Comparison of ENCODE assay signal across 9 cellular contexts in genomic region chr10:69696073-69696731, GRCh38.
A peak's percentile ranks its signal among the peaks of the same experiment; 100 is the strongest.
DNase-seq lines count a peak whose midpoint lies in the region; ATAC-seq, FAIRE-seq and TF ChIP-seq lines count a peak whose summit lies in the region.
"Had no signal": no experiment of that assay in that cellular context is flagged by ENCODE, and none has a peak within 500 bp of the region (broad histone marks: within the 10 kb centered on the region; RNA-seq: fewer than 3 reads in every experiment).

No MANE protein-coding gene starts in this region.

- TF ChIP-seq CTCF in MM.1S (IDR thresholded peaks at IDR 0.05; ENCODE audit: low read length) = peak; percentile 78
- peak; percentile 84 to 88 (median 88) for TF ChIP-seq CTCF in K562 (IDR thresholded peaks at IDR 0.05 in 2 of 3, conservative IDR thresholded peaks at IDR 0.05 in 1 of 3; ENCODE audit: insufficient read depth in 2 of 3, low read depth in 1 of 3, low read length in 3 of 3)

- H3K4me1 ChIP-seq in MM.1S (ENCODE audit: low read length) (no peaks in the 10 kb centered on the region), K562 (replicated peaks in 1 of 2; ENCODE audit: control insufficient read depth in 2 of 2, insufficient read depth in 2 of 2, low read length in 2 of 2) (no peaks in the 10 kb centered on the region)

- 2% methylated on average over 9 of the region's 9 CpGs for WGBS in K562 (ENCODE audit: insufficient coverage, low coverage, missing lambda C conversion rate)

- peak; percentile 60 to 67 for TF ChIP-seq RAD21 in K562 (CRISPR knock-in tag; conservative IDR thresholded peaks at IDR 0.05 in 1 of 2, IDR thresholded peaks at IDR 0.05 in 1 of 2)

- no peaks in the 10 kb centered on the region for H3K9me3 ChIP-seq in MM.1S (replicated peaks; ENCODE audit: insufficient read depth, low read length)
- H3K9me3 ChIP-seq in K562 (replicated peaks; ENCODE audit: control insufficient read depth, insufficient read depth, low read depth, low read length) = no peaks in the 10 kb centered on the region

- DNase-seq in NCI-H748 (lab: John Stamatoyannopoulos, UW; ENCODE audit: unreplicated experiment) (peak; percentile 20), NCI-H748 treated with DMSO at 0.1 percent for 48 hours (lab: John Stamatoyannopoulos, UW) (no peak), MM.1S (peak; percentile 30), K562 (ENCODE audit: extremely low read depth in 1 of 4, low spot score in 3 of 4) (peak; percentile 65 to 86 (median 80)), left colon (no peak), GM12891 (ENCODE audit: insufficient read length, low spot score) (no peak)
- DNase-seq in activated CD8-positive, alpha-beta memory T cell treated with anti-CD3 and anti-CD28 coated beads for 24 hours = no peak
- DNase-seq: DND-41 had no signal

- H4K20me1 ChIP-seq in MM.1S (ENCODE audit: insufficient read depth, low read length) (no peaks in the 10 kb centered on the region), K562 (replicated peaks; ENCODE audit: control insufficient read depth, insufficient read depth, low read length) (no peaks in the 10 kb centered on the region)

- no peak overlapping the region for H3K27ac ChIP-seq in MM.1S (ENCODE audit: low read length)
- no peak overlapping the region for H3K27ac ChIP-seq in K562 (ENCODE audit: extremely low read depth, low read depth, low read length)

- H3K4me3 ChIP-seq in MM.1S (ENCODE audit: low read length) (no peak overlapping the region), K562 (no peak overlapping the region)

- TF ChIP-seq EP300 in K562 (IDR thresholded peaks at IDR 0.05; ENCODE audit: low read length) = no peak

- H3K9me2 ChIP-seq in MM.1S (replicated peaks; ENCODE audit: insufficient read depth, low read length) = no peaks in the 10 kb centered on the region

- ATAC-seq in K562 (peak; percentile 98), left colon (peak; percentile 68), HG02610 (IDR thresholded peaks at IDR 0.05; ENCODE audit: unreplicated experiment) (no peak)

- H3K27me3 ChIP-seq in MM.1S (replicated peaks; ENCODE audit: insufficient read depth, low read length) (peaks cover 35% of the 10 kb centered on the region), K562 (ENCODE audit: control insufficient read depth in 2 of 2, insufficient read depth in 2 of 2, low read length in 2 of 2) (peaks cover 0 to 7% of the 10 kb centered on the region in 2 experiments; a peak in 2 of 5 replicates)

- peak; percentile 97 for FAIRE-seq in K562 (lab: Jason Lieb, UNC)
- FAIRE-seq in GM12891 (lab: Jason Lieb, UNC) = no peak

- in situ Hi-C loops in K562 (cut with MboI) = no loop called here

- H3K9me1 ChIP-seq in K562 (ENCODE audit: control insufficient read depth, insufficient read depth, low read length) = no peaks in the 10 kb centered on the region

- H3F3A ChIP-seq in MM.1S (ENCODE audit: insufficient read depth, low read length) = no peaks in the 10 kb centered on the region

- H2AFZ ChIP-seq in MM.1S (ENCODE audit: low read length) = no peak overlapping the region
- H2AFZ ChIP-seq in K562 (ENCODE audit: low read depth, low read length) = no peak overlapping the region

- H3K36me3 ChIP-seq in MM.1S (replicated peaks; ENCODE audit: insufficient read depth, low read length) (no peaks in the 10 kb centered on the region), K562 (ENCODE audit: control insufficient read depth, insufficient read depth, low read length) (no peaks in the 10 kb centered on the region)

- POLR2A ChIA-PET in K562 (lab: Yijun Ruan, JAX) = interaction anchor here (0.6 to 1.1 kb wide), 5 partner anchors 8 to 218 kb away, joined by 3 to 5 read pairs (median 3); no protein-coding TSS in a partner anchor

- BruUV-seq in K562 (replicated peaks; lab: Mats Ljungman, UMichigan) = no TSS peak

- CTCF ChIA-PET in K562 (lab: Yijun Ruan, JAX; ENCODE audit: low intra/inter-chr PET ratio) = interaction anchor here (0.6 to 2.3 kb wide), 3 partner anchors 21 to 57 kb away, joined by 3 to 9 read pairs (median 4); no protein-coding TSS in a partner anchor

- TF ChIP-seq POLR2A in K562 (conservative IDR thresholded peaks at IDR 0.05) (no peak), GM12891 (IDR thresholded peaks at IDR 0.05; ENCODE audit: low read depth, low read length) (no peak)

- no peaks in the 10 kb centered on the region for H3K79me2 ChIP-seq in MM.1S (ENCODE audit: low read length)
- H3K79me2 ChIP-seq in K562 (ENCODE audit: control insufficient read depth, insufficient read depth, low read length) = no peaks in the 10 kb centered on the region

- no peak overlapping the region for H3K9ac ChIP-seq in MM.1S (ENCODE audit: low read length)
- H3K9ac ChIP-seq in K562 (ENCODE audit: insufficient read depth in 1 of 2, low read depth in 2 of 2, low read length in 2 of 2) = no peak overlapping the region

- intact Hi-C loops in K562 (cut with micrococcal nuclease) (loop anchor here (1.0 to 10.0 kb wide), 2 partner anchors 104 to 219 kb away; no protein-coding TSS in a partner anchor), left colon (cut with DNase I, micrococcal nuclease) (no loop called here)

- H3K4me2 ChIP-seq in MM.1S (ENCODE audit: low read depth, low read length) = no peak overlapping the region
- H3K4me2 ChIP-seq in K562 (ENCODE audit: insufficient read depth, low read length) = no peak overlapping the region

TF ChIP-seq in K562, 482 proteins besides CTCF, POLR2A, EP300 and RAD21 (continues in another document):
- TF ChIP-seq FOXA1 (IDR thresholded peaks at IDR 0.05; ENCODE audit: borderline replicate concordance) = no peak
- TF ChIP-seq SNAPC5 (CRISPR knock-in tag; IDR thresholded peaks at IDR 0.05) = no peak
- TF ChIP-seq CEBPG (CRISPR knock-in tag; IDR thresholded peaks at IDR 0.05) = no peak
- TF ChIP-seq CEBPG (tag; conservative IDR thresholded peaks at IDR 0.05 in 1 of 2, IDR thresholded peaks at IDR 0.05 in 1 of 2) = peak in 1 of 2 experiments; percentile 21; a peak in 1 of 4 replicates

TF ChIP-seq in GM12891, 5 proteins besides CTCF, POLR2A, EP300 and RAD21:
- TF ChIP-seq SPI1 (IDR thresholded peaks at IDR 0.05; ENCODE audit: low read depth, low read length) (no peak), PAX5 (IDR thresholded peaks at IDR 0.05; ENCODE audit: insufficient read depth, low read length, severe bottlenecking) (no peak), TAF1 (IDR thresholded peaks at IDR 0.05; ENCODE audit: low read depth, low read length) (no peak), POLR2AphosphoS5 (IDR thresholded peaks at IDR 0.05; ENCODE audit: low read depth, low read length) (no peak), POU2F2 (IDR thresholded peaks at IDR 0.05; ENCODE audit: low read depth, low read length) (no peak)
TF ChIP-seq in GM12891: peak in this region for 0.

Comparison
In these comparisons a context has a peak if more than half of its experiments do, and no peak if none do; other contexts are left out.
1. DNase-seq: peak in NCI-H748 (single experiment), MM.1S (single experiment) and K562 (4 of 4); none in NCI-H748 treated with DMSO at 0.1 percent for 48 hours (single experiment), left colon (0 of 2), GM12891 (single experiment) and activated CD8-positive, alpha-beta memory T cell treated with anti-CD3 and anti-CD28 coated beads for 24 hours (single experiment).